In genomic region chr16:719815-720506, GRCh38 we compare ENCODE assay signal across 8 cellular contexts. TPM values are rescaled to one million over a fixed set of nuclear protein-coding genes. Genes with fewer than 3 reads are reported as not detected.
DNase-seq lines count a peak whose midpoint lies in the region; ATAC-seq and TF ChIP-seq lines count a peak whose summit lies in the region.

No MANE protein-coding gene starts in this region.

- intact Hi-C loops in esophagus squamous epithelium (cut with DNase I) (no loop called here), psoas muscle (cut with DNase I) (no loop called here)

- peaks cover 27 to 60% (median 34%) of the 10 kb centered on the region in 3 donors for H3K4me1 ChIP-seq in esophagus squamous epithelium
- peaks cover 29% of the 10 kb centered on the region for H3K4me1 ChIP-seq in psoas muscle

- H3K36me3 ChIP-seq in esophagus squamous epithelium (no peaks in the 10 kb centered on the region), psoas muscle (ENCODE audit: insufficient read depth in 1 of 2, low read depth in 1 of 2) (peaks cover 0 to 9% of the 10 kb centered on the region in 2 donors)

- TF ChIP-seq CTCF in esophagus squamous epithelium (IDR thresholded peaks at IDR 0.05) (no peak), psoas muscle (IDR thresholded peaks at IDR 0.05) (no peak), omental fat pad (IDR thresholded peaks at IDR 0.05) (no peak)

- no peak overlapping the region for H3K27ac Mint-ChIP-seq in T-helper 1 cell treated with Interleukin-12 subunit alpha and Interleukin-12 subunit beta and Interleukin-4 antibody, amounts not matched to agents 30 μg/mL and 1 μg/mL, for 36 hours

- ATAC-seq in psoas muscle (no peak), omental fat pad (ENCODE audit: low FRiP score) (no peak), HG03520 (IDR thresholded peaks at IDR 0.05; ENCODE audit: unreplicated experiment) (no peak)

- H3K4me3 ChIP-seq in esophagus squamous epithelium (peak overlapping the region; percentile 59 to 87 (median 72)), psoas muscle (peak overlapping the region; percentile 91)

- peaks cover 21% of the 10 kb centered on the region for H3K27me3 Mint-ChIP-seq in T-helper 1 cell treated with Interleukin-12 subunit alpha and Interleukin-12 subunit beta and Interleukin-4 antibody, amounts not matched to agents 30 μg/mL and 1 μg/mL, for 36 hours (ENCODE audit: low read depth)

- H3K9me3 Mint-ChIP-seq in T-helper 1 cell treated with Interleukin-12 subunit alpha and Interleukin-12 subunit beta and Interleukin-4 antibody, amounts not matched to agents 30 μg/mL and 1 μg/mL, for 36 hours = no peaks in the 10 kb centered on the region

- peaks cover 6% of the 10 kb centered on the region for H3K4me1 Mint-ChIP-seq in T-helper 1 cell treated with Interleukin-12 subunit alpha and Interleukin-12 subunit beta and Interleukin-4 antibody, amounts not matched to agents 30 μg/mL and 1 μg/mL, for 36 hours (ENCODE audit: low read depth)

- no peak for TF ChIP-seq POLR2A in esophagus squamous epithelium (IDR thresholded peaks at IDR 0.05)

- H3K4me3 Mint-ChIP-seq in T-helper 1 cell treated with Interleukin-12 subunit alpha and Interleukin-12 subunit beta and Interleukin-4 antibody, amounts not matched to agents 30 μg/mL and 1 μg/mL, for 36 hours = peak overlapping the region; percentile 71

- no peaks in the 10 kb centered on the region for H3K36me3 Mint-ChIP-seq in T-helper 1 cell treated with Interleukin-12 subunit alpha and Interleukin-12 subunit beta and Interleukin-4 antibody, amounts not matched to agents 30 μg/mL and 1 μg/mL, for 36 hours (ENCODE audit: low read depth)

- H3K27ac ChIP-seq in esophagus squamous epithelium (peak overlapping the region; percentile 78 to 90 (median 84)), psoas muscle (peak overlapping the region; percentile 86)

- WGBS in esophagus squamous epithelium, 2 donors = 7 to 21% methylated on average over 5 to 16 of the region's 17 CpGs
- WGBS in psoas muscle, 3 donors = 7 to 9% (median 8%) methylated on average over 17 of the region's 17 CpGs

- peak; percentile 29 for DNase-seq in stimulated activated CD4-positive, alpha-beta T cell treated with anti-CD3 and anti-CD28 coated beads, Interleukin-15, amount 100 ng/mL, for 24 hours
- DNase-seq in stimulated activated CD4-positive, alpha-beta T cell treated with anti-CD3 and anti-CD28 coated beads, Interleukin-1b, Interleukin-23, amount 100 ng/mL, for 48 hours = no peak
- DNase-seq in HT-29 (ENCODE audit: low spot score) (peak; percentile 60), esophagus squamous epithelium (lab: John Stamatoyannopoulos, UW) (no peak), psoas muscle (no peak), omental fat pad (ENCODE audit: low spot score) (no peak)

- H3K27me3 ChIP-seq in esophagus squamous epithelium (peaks cover 0 to 36% (median 6%) of the 10 kb centered on the region in 4 donors), psoas muscle (ENCODE audit: insufficient read depth in 3 of 3, low read length in 2 of 3) (no peaks in the 10 kb centered on the region)

- no peaks in the 10 kb centered on the region for H3K9me3 ChIP-seq in esophagus squamous epithelium
- H3K9me3 ChIP-seq in psoas muscle = no peaks in the 10 kb centered on the region

RNA-seq across cellular contexts. Expression of gene ANTKMT, which starts 1.0 kb away (rescaled TPM):
- total RNA-seq in HT-29 (2014; rRNA removed; shearing (Covaris generic)) = 123 and 151 TPM in 2 replicates
- total RNA-seq in esophagus squamous epithelium = 10 to 100 TPM; 11.6 to 29.1 (median 24.2) TPM
- total RNA-seq in psoas muscle = 10 to 100 TPM; 30.9 to 45.6 (median 34.5) TPM
- polyA plus RNA-seq in psoas muscle = 10 to 100 TPM; 16.1 to 56.0 (median 26.3) TPM
- total RNA-seq in omental fat pad = 10 to 100 TPM; 21.9 to 45.4 (median 36.2) TPM

RNA-seq across cellular contexts. Expression of gene METRN, which starts 5.0 kb away (rescaled TPM):
- 82.2 and 108 TPM in 2 replicates for total RNA-seq in HT-29 (2014; rRNA removed; shearing (Covaris generic))
- 10 to 100 TPM in 2 of 4 donors, 1 to 10 TPM in 2; 4.2 to 12.7 (median 8.8) TPM for total RNA-seq in esophagus squamous epithelium
- 10 to 100 TPM; 19.6 to 25.8 (median 22.8) TPM for total RNA-seq in psoas muscle
- polyA plus RNA-seq in psoas muscle = 10 to 100 TPM; 17.9 to 28.0 (median 27.4) TPM
- 10 to 100 TPM; 13.6 to 31.2 (median 20.5) TPM for total RNA-seq in omental fat pad

RNA-seq across cellular contexts. Expression of gene CCDC78, which starts 6.3 kb away (rescaled TPM):
- total RNA-seq in HT-29 (2014; rRNA removed; shearing (Covaris generic)) = 22.9 and 30.6 TPM in 2 replicates
- 1 to 10 TPM in 1 of 4 donors, under 1 TPM in 3; under 0.01 to 1.0 (median 0.47) TPM for total RNA-seq in esophagus squamous epithelium
- under 1 TPM in 1 of 4 donors, not detected in 3; 0.11 TPM for total RNA-seq in psoas muscle
- polyA plus RNA-seq in psoas muscle = under 1 TPM in 2 of 3 donors, not detected in 1; 0.12 to 0.16 TPM
- 1 to 10 TPM in 2 of 4 donors, under 1 TPM in 2; 0.72 to 2.4 (median 1.5) TPM for total RNA-seq in omental fat pad

RNA-seq across cellular contexts. Expression of gene HAGHL, which starts 6.9 kb away (rescaled TPM):
- 63.0 and 80.8 TPM in 2 replicates for total RNA-seq in HT-29 (2014; rRNA removed; shearing (Covaris generic))
- total RNA-seq in esophagus squamous epithelium (1 to 10 TPM in 3 of 4 donors, not detected in 1; 1.7 to 5.7 (median 4.8) TPM), psoas muscle (1 to 10 TPM in 1 of 4 donors, under 1 TPM in 3; 0.42 to 1.6 (median 0.71) TPM), omental fat pad (1 to 10 TPM in 3 of 4 donors, under 1 TPM in 1; 0.79 to 7.3 (median 4.6) TPM)
- polyA plus RNA-seq in psoas muscle = 1 to 10 TPM in 1 of 3 donors, under 1 TPM in 2; 0.38 to 4.4 (median 0.58) TPM

RNA-seq across cellular contexts. Expression of gene FBXL16, which starts 14.4 kb away (rescaled TPM):
- total RNA-seq in HT-29 (2014; rRNA removed; shearing (Covaris generic)) = 0.29 and 1.5 TPM in 2 replicates
- 1 to 10 TPM; 2.2 to 8.4 (median 3.7) TPM for total RNA-seq in esophagus squamous epithelium
- total RNA-seq in psoas muscle = under 1 TPM in 2 of 4 donors, not detected in 2; 0.08 TPM
- under 1 TPM; 0.04 to 0.16 (median 0.10) TPM for polyA plus RNA-seq in psoas muscle
- total RNA-seq in omental fat pad = under 1 TPM in 3 of 4 donors, not detected in 1; 0.48 to 0.75 (median 0.56) TPM

Comparison
In these comparisons a context has a peak if more than half of its experiments do, and no peak if none do; other contexts are left out.
1. DNase-seq: peak in stimulated activated CD4-positive, alpha-beta T cell treated with anti-CD3 and anti-CD28 coated beads, Interleukin-15, amount 100 ng/mL, for 24 hours (single experiment) and HT-29 (single experiment); none in stimulated activated CD4-positive, alpha-beta T cell treated with anti-CD3 and anti-CD28 coated beads, Interleukin-1b, Interleukin-23, amount 100 ng/mL, for 48 hours (single experiment), esophagus squamous epithelium (single experiment), psoas muscle (0 of 2) and omental fat pad (single experiment).